1 cellular context compared by ENCODE assay signal in the genomic region with DNA sequence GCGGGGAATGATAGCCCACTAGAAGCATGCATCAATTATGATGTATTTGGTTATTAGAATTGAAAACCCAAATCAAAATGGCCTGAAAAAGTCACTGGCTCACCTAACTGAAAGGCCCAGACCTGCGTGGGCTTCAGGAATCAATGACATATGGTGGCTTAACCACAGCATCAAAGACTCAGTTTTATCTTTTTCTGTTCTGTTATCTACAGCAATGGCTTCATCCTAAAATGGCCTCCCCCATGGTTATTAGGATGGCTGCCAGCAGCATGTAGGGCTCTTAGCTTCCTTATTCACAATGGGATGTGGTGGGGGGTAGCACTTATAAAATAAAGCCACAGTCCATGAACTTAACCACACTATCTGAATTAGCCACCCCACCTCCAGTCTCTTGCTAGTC.
TF ChIP-seq lines count a peak whose summit lies in the region.

No MANE protein-coding gene starts in this region.

TF ChIP-seq in K562, 482 proteins besides CTCF, POLR2A, EP300 and RAD21 (continued from another document):
- TF ChIP-seq, protein P1, sequence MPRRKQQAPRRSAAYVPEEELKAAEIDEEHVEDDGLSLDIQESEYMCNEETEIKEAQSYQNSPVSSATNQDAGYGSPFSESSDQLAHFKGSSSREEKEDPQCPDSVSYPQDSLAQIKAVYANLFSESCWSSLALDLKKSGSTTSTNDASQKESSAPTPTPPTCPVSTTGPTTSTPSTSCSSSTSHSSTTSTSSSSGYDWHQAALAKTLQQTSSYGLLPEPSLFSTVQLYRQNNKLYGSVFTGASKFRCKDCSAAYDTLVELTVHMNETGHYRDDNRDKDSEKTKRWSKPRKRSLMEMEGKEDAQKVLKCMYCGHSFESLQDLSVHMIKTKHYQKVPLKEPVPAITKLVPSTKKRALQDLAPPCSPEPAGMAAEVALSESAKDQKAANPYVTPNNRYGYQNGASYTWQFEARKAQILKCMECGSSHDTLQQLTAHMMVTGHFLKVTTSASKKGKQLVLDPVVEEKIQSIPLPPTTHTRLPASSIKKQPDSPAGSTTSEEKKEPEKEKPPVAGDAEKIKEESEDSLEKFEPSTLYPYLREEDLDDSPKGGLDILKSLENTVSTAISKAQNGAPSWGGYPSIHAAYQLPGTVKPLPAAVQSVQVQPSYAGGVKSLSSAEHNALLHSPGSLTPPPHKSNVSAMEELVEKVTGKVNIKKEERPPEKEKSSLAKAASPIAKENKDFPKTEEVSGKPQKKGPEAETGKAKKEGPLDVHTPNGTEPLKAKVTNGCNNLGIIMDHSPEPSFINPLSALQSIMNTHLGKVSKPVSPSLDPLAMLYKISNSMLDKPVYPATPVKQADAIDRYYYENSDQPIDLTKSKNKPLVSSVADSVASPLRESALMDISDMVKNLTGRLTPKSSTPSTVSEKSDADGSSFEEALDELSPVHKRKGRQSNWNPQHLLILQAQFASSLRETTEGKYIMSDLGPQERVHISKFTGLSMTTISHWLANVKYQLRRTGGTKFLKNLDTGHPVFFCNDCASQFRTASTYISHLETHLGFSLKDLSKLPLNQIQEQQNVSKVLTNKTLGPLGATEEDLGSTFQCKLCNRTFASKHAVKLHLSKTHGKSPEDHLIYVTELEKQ (CRISPR knock-in tag; IDR thresholded peaks at IDR 0.05) = no peak
- TF ChIP-seq, protein P2, sequence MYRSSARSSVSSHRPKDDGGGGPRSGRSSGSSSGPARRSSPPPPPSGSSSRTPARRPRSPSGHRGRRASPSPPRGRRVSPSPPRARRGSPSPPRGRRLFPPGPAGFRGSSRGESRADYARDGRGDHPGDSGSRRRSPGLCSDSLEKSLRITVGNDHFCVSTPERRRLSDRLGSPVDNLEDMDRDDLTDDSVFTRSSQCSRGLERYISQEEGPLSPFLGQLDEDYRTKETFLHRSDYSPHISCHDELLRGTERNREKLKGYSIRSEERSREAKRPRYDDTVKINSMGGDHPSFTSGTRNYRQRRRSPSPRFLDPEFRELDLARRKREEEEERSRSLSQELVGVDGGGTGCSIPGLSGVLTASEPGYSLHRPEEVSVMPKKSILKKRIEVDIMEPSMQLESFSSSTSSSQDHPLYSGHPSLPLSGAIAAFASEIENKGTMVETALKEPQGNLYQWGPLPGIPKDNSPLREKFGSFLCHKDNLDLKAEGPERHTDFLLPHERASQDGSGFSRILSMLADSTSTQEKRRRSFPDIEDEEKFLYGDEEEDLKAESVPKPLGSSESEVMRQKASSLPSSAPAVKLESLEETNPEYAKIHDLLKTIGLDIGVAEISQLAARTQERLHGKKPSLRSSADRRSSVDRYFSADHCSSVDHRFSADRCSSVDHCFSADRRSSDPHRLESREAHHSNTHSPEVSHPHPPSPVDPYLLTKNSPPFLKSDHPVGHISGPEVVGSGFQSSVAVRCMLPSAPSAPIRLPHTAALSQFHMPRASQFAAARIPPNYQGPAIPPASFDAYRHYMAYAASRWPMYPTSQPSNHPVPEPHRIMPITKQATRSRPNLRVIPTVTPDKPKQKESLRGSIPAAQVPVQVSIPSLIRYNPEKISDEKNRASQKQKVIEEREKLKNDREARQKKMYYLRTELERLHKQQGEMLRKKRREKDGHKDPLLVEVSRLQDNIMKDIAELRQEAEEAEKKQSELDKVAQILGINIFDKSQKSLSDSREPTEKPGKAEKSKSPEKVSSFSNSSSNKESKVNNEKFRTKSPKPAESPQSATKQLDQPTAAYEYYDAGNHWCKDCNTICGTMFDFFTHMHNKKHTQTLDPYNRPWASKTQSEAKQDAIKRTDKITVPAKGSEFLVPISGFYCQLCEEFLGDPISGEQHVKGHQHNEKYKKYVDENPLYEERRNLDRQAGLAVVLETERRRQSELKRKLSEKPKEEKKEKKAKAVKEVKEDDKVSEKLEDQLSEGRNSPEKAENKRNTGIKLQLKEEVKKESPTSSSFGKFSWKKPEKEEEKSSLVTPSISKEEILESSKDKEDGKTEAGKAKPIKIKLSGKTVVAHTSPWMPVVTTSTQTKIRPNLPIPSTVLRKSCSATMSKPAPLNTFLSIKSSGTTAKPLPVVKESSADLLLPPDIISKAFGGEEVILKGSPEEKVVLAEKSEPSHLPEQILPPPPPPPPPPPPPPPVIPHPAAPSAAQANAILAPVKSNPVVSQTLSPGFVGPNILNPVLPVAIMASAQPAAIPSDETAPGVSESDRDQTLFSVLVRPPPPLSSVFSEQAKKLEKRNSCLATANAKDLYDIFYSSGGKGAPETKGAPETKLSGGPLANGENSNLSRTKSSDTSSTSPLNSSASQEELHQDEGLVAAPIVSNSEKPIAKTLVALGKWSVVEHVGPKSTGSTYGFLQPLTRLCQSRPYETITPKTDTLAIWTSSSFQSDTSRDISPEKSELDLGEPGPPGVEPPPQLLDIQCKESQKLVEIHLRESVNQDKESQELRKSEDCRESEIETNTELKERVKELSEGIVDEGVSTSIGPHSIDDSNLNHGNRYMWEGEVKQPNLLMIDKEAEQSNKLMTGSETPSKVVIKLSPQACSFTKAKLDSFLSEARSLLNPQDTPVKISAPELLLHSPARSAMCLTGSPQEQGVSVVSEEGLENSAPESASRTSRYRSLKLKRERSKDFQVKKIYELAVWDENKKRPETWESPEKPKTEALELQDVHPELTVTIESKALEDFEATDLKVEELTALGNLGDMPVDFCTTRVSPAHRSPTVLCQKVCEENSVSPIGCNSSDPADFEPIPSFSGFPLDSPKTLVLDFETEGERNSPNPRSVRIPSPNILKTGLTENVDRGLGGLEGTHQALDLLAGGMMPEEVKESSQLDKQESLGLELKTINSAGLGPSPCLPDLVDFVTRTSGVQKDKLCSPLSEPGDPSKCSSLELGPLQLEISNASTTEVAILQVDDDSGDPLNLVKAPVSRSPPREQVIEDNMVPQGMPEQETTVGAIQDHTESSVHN (IDR thresholded peaks at IDR 0.05; ENCODE audit: borderline replicate concordance in 1 of 2, low read depth in 1 of 2) = no peak
- TF ChIP-seq CTBP1 (IDR thresholded peaks at IDR 0.05; ENCODE audit: borderline replicate concordance) (peak; percentile 36; the same call in 1 of the 2 replicates), MEIS2 (IDR thresholded peaks at IDR 0.05; ENCODE audit: partially characterized antibody) (no peak), ZNF75A (CRISPR knock-in tag; IDR thresholded peaks at IDR 0.05) (no peak), TAL1 (IDR thresholded peaks at IDR 0.05) (peak; percentile 22; the same call in 1 of the 2 replicates), TCF7 (IDR thresholded peaks at IDR 0.05; ENCODE audit: borderline replicate concordance) (peak; percentile 81; the same call in 1 of the 2 replicates), NCOR1 (IDR thresholded peaks at IDR 0.05) (0 out of 2 replicates have a peak, but pooled peaks have one; percentile 14), ARID1B (IDR thresholded peaks at IDR 0.05) (peak; percentile 54; the same call in 1 of the 2 replicates), TEAD4 (IDR thresholded peaks at IDR 0.05; ENCODE audit: low read length) (peak; percentile 69), TEAD4 (CRISPR knock-in tag; IDR thresholded peaks at IDR 0.05; ENCODE audit: borderline replicate concordance) (no peak), HLTF (IDR thresholded peaks at IDR 0.05) (no peak), NCOA2 (IDR thresholded peaks at IDR 0.05; ENCODE audit: partially characterized antibody in 2 of 2) (no peak), ZNF212 (CRISPR knock-in tag; IDR thresholded peaks at IDR 0.05) (no peak), SOX6 (IDR thresholded peaks at IDR 0.05) (0 out of 2 replicates have a peak, but pooled peaks have one; percentile 26), KDM1A (IDR thresholded peaks at IDR 0.05) (peak; percentile 39 to 44; a peak in 3 of 4 replicates), HNRNPH1 (optimal IDR thresholded peaks at IDR 0.05; ENCODE audit: low read depth, low read length) (no peak), YY1 (IDR thresholded peaks at IDR 0.05; ENCODE audit: borderline replicate concordance in 1 of 3, control insufficient read depth in 1 of 3, extremely low read depth in 1 of 3, insufficient read depth in 3 of 3, insufficient read length in 1 of 3, insufficient replicate concordance in 2 of 3, low read depth in 1 of 3, low read length in 2 of 3) (peak in 2 of 3 experiments; percentile 40 to 89), KAT8 (IDR thresholded peaks at IDR 0.05; ENCODE audit: low read depth) (peak; percentile 61; the same call in 1 of the 2 replicates), CLOCK (CRISPR knock-in tag; IDR thresholded peaks at IDR 0.05; ENCODE audit: borderline replicate concordance) (no peak), DACH1 (IDR thresholded peaks at IDR 0.05; ENCODE audit: partially characterized antibody) (peak; percentile 9), NFIC (IDR thresholded peaks at IDR 0.05) (peak; percentile 72), TFAM (CRISPR knock-in tag; conservative IDR thresholded peaks at IDR 0.05) (no peak), CBFA2T3 (IDR thresholded peaks at IDR 0.05) (peak; percentile 64), KLF10 (CRISPR knock-in tag; IDR thresholded peaks at IDR 0.05) (no peak), ZNF696 (CRISPR knock-in tag; conservative IDR thresholded peaks at IDR 0.05) (no peak), CBFA2T2 (conservative IDR thresholded peaks at IDR 0.05) (peak; percentile 38), RBM15 (IDR thresholded peaks at IDR 0.05; ENCODE audit: insufficient read depth, low read length) (no peak), TCF3 (CRISPR knock-in tag; IDR thresholded peaks at IDR 0.05) (peak; percentile 32; the same call in 1 of the 2 replicates)
